ENCODE assay signal across 1 cellular context in the genomic region with DNA sequence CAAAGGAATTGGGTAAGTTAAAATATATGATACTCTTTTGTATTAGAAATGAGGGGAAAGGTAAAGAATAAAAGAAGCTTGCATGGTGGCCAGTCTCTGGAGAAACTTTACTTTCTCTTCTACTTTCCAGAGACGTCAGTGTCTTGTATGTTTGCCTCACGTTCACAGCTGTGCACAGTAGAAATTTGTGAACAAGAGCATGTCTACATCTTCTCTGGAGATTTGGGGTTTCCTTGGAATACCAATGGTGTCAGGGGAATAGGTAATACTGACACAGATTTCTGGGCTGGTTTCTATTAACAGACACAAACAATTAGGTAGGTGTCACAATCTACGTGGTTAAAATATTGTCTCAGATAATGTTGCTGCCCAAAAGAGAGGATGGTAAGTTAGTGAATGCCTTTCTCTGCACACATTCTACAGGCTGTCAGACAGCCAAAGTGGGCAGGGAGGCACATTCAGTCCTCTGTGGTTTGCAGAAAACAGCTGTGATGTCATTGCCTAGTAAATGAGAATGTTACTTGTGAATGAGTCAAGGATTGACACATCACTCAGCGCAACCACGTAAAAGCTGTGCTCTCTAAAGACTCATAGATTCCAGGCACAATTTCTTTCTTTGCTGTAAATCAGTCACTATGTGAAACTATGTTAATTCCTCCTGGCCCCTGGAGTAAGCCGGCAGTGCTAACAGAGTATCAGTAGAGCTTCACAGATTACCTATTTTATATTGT.
TF ChIP-seq lines count a peak whose summit lies in the region.

No MANE protein-coding gene starts in this region.

TF ChIP-seq in HepG2, 621 proteins besides CTCF, POLR2A, EP300 and RAD21 (continued from another document):
- TF ChIP-seq, protein P1, sequence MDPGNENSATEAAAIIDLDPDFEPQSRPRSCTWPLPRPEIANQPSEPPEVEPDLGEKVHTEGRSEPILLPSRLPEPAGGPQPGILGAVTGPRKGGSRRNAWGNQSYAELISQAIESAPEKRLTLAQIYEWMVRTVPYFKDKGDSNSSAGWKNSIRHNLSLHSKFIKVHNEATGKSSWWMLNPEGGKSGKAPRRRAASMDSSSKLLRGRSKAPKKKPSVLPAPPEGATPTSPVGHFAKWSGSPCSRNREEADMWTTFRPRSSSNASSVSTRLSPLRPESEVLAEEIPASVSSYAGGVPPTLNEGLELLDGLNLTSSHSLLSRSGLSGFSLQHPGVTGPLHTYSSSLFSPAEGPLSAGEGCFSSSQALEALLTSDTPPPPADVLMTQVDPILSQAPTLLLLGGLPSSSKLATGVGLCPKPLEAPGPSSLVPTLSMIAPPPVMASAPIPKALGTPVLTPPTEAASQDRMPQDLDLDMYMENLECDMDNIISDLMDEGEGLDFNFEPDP (CRISPR knock-in tag; conservative IDR thresholded peaks at IDR 0.05): no peak
- TF ChIP-seq ZFYVE20 (CRISPR knock-in tag; IDR thresholded peaks at IDR 0.05; ENCODE audit: borderline replicate concordance, low read depth): no peak
- no peak for TF ChIP-seq TOPORS (CRISPR knock-in tag; IDR thresholded peaks at IDR 0.05)
- TF ChIP-seq TOE1 (CRISPR knock-in tag; IDR thresholded peaks at IDR 0.05): no peak
